In genomic region chr9:17802249-17802857, GRCh38 we compare ENCODE assay signal across 8 cellular contexts.
DNase-seq lines count a peak whose midpoint lies in the region; ATAC-seq, FAIRE-seq and TF ChIP-seq lines count a peak whose summit lies in the region.

No MANE protein-coding gene starts in this region.

- in situ Hi-C loops in astrocyte of the cerebellum (cut with HindIII; ENCODE audit: low sequenced_read_pairs), result no loop called here

- peak; percentile 55 for TF ChIP-seq CTCF in DND-41 (IDR thresholded peaks at IDR 0.05; ENCODE audit: borderline replicate concordance, extremely low read depth, low read length, poor library complexity, severe bottlenecking)
- peak; percentile 59 for TF ChIP-seq CTCF in astrocyte of the cerebellum (IDR thresholded peaks at IDR 0.05; ENCODE audit: low read depth, low read length, missing control alignments)
- peak; percentile 64 for TF ChIP-seq CTCF in liver (IDR thresholded peaks at IDR 0.05; ENCODE audit: low read depth, low read length, missing input control)

- ATAC-seq in DND-41 (ENCODE audit: insufficient read depth, low read depth), result no peak
- ATAC-seq in HG03175 (IDR thresholded peaks at IDR 0.05; ENCODE audit: unreplicated experiment), result no peak

- H3K9me3 ChIP-seq in DND-41 (ENCODE audit: insufficient read depth, low read length, severe bottlenecking), result no peaks in the 10 kb centered on the region
- no peaks in the 10 kb centered on the region for H3K9me3 ChIP-seq in liver (ENCODE audit: control insufficient read depth in 4 of 4, low read length in 3 of 4)

- no peaks in the 10 kb centered on the region for H4K20me1 ChIP-seq in DND-41 (ENCODE audit: insufficient read depth, low read length)

- no peak overlapping the region for H3K4me3 ChIP-seq in DND-41 (ENCODE audit: low read depth in 1 of 2, low read length in 2 of 2)
- no peak overlapping the region for H3K4me3 ChIP-seq in Jurkat, Clone E6-1 (ENCODE audit: low read length)
- H3K4me3 ChIP-seq in astrocyte of the cerebellum (ENCODE audit: low read depth, low read length), result no peak overlapping the region
- no peak overlapping the region for H3K4me3 ChIP-seq in liver (ENCODE audit: low read depth in 1 of 3, low read length in 3 of 3)

- H2AFZ ChIP-seq in DND-41 (ENCODE audit: low read depth, low read length), result no peak overlapping the region

- H3K4me1 ChIP-seq in DND-41 (ENCODE audit: insufficient read depth, low read length), result no peaks in the 10 kb centered on the region
- no peaks in the 10 kb centered on the region for H3K4me1 ChIP-seq in liver (ENCODE audit: control insufficient read depth in 4 of 4, insufficient read depth in 4 of 4, low read length in 3 of 4)

- DNase-seq in DND-41 (no peak), astrocyte of the cerebellum (ENCODE audit: low read depth) (no peak), activated gamma-delta T cell (lab: John Stamatoyannopoulos, UW) (no peak), midbrain (lab: John Stamatoyannopoulos, UW) (no peak), frontal cortex (ENCODE audit: low spot score in 2 of 2) (no peak)
- DNase-seq in Jurkat, Clone E6-1 (ENCODE audit: low read depth, low spot score), result peak; percentile 6

- H3K9ac ChIP-seq in DND-41 (ENCODE audit: low read depth, low read length) (no peak overlapping the region), liver (ENCODE audit: low read depth in 1 of 2, low read length in 2 of 2) (no peak overlapping the region)

- 39% methylated on average over 3 of the region's 3 CpGs for WGBS in liver

- no peaks in the 10 kb centered on the region for H3K79me2 ChIP-seq in DND-41 (ENCODE audit: insufficient read depth, low read length)

- no peak for FAIRE-seq in frontal cortex (lab: Jason Lieb, UNC)

- TF ChIP-seq RAD21 in liver (IDR thresholded peaks at IDR 0.05), result peak; percentile 77 to 79

- H3K27me3 ChIP-seq in DND-41 (ENCODE audit: insufficient read depth, low read length, poor library complexity), result no peaks in the 10 kb centered on the region
- no peaks in the 10 kb centered on the region for H3K27me3 ChIP-seq in liver (ENCODE audit: control insufficient read depth in 4 of 4, insufficient read depth in 4 of 4, low read length in 3 of 4)

- no peaks in the 10 kb centered on the region for H3K36me3 ChIP-seq in DND-41 (ENCODE audit: insufficient read depth, low read length)
- no peaks in the 10 kb centered on the region for H3K36me3 ChIP-seq in liver (ENCODE audit: control insufficient read depth in 4 of 4, insufficient read depth in 3 of 4, low read depth in 1 of 4, low read length in 3 of 4)

- H3K27ac ChIP-seq in DND-41 (ENCODE audit: low read length), result no peak overlapping the region
- H3K27ac ChIP-seq in liver (ENCODE audit: low read depth in 1 of 2, low read length in 2 of 2), result no peak overlapping the region

- no peak overlapping the region for H3K4me2 ChIP-seq in DND-41 (ENCODE audit: insufficient read depth, low read length)

TF ChIP-seq in liver, 16 proteins besides CTCF, POLR2A, EP300 and RAD21:
- TF ChIP-seq HNF4A (conservative IDR thresholded peaks at IDR 0.05) (no peak), ZBTB33 (IDR thresholded peaks at IDR 0.05) (no peak), YY1 (IDR thresholded peaks at IDR 0.05) (no peak), TAF1 (conservative IDR thresholded peaks at IDR 0.05) (no peak), GABPA (IDR thresholded peaks at IDR 0.05 in 1 of 2, conservative IDR thresholded peaks at IDR 0.05 in 1 of 2) (no peak), REST (IDR thresholded peaks at IDR 0.05) (no peak), NR2F2 (IDR thresholded peaks at IDR 0.05) (no peak), MAX (IDR thresholded peaks at IDR 0.05) (no peak), RXRA (IDR thresholded peaks at IDR 0.05) (no peak), SP1 (IDR thresholded peaks at IDR 0.05) (no peak), FOXA1 (IDR thresholded peaks at IDR 0.05) (no peak), JUND (IDR thresholded peaks at IDR 0.05) (no peak), ATF3 (IDR thresholded peaks at IDR 0.05) (no peak), FOXA2 (IDR thresholded peaks at IDR 0.05) (no peak), EGR1 (IDR thresholded peaks at IDR 0.05; ENCODE audit: low read depth in 2 of 2) (no peak), HNF4G (IDR thresholded peaks at IDR 0.05) (no peak)
